20 cellular contexts compared by ENCODE assay signal in the genomic region with DNA sequence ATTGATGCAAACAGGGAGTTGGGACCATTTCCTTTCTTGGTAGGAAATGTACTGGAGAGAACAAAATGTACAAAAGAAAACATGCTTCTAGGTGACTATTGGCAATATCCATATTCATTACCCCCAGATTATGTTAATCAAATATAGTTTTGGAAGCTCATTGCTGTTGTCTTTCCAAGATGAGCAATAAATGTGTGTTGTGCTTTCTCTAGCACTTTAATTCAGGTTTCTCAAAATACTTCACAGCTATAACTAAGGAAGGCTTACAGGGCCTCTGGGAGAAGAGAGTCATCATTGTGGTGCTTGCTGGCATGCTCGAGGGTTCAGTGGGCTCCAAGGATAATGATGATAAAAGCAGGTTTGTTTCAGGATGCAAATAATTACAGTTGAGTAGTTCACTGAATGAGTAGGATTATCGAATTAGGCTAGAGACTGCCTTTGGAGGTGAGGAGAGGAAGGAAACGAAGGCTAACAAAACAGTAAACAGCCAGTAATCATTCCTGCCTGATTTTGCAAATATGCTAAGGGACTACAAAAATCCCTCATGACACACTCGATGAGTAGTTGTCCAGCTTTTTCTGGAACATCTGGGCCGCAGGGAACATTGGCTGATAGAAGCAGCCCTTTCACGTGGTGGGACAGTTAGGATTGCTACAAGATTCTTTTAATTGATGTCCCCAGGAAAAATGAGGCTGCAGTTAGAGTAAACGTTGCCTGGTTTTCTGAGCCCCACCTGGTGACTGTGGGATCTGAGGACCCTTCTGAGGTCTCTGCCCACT. TPM values are rescaled to one million over a fixed set of nuclear protein-coding genes. Genes with fewer than 3 reads are reported as not detected.
A peak's percentile ranks its signal among the peaks of the same experiment; 100 is the strongest.
DNase-seq lines count a peak whose midpoint lies in the region; ATAC-seq and TF ChIP-seq lines count a peak whose summit lies in the region.
"Had no signal": no experiment of that assay in that cellular context is flagged by ENCODE, and none has a peak within 500 bp of the region (broad histone marks: within the 10 kb centered on the region; RNA-seq: fewer than 3 reads in every experiment).

No MANE protein-coding gene starts in this region.

- DNase-seq in breast epithelium (ENCODE audit: low spot score in 2 of 2) (peak in 1 of 2 donors; percentile 23), mammary epithelial cell (no peak), aorta (no peak), NCI-H510A treated with DMSO at 0.1 percent for 48 hours (lab: John Stamatoyannopoulos, UW) (no peak)
- no peak for DNase-seq in stimulated activated naive B cell treated with anti-CD40 and anti-IgM and Interleukin-4, amounts not matched to agents 10 μg/mL and 1 μg/mL and 100 μg/mL, for 72 hours
- DNase-seq: ACHN; activated CD4-positive, CD25-positive, alpha-beta regulatory T cell; CD4-positive, alpha-beta memory T cell; endodermal cell; naive B cell; SIG-M5; T-helper 17 cell; upper lobe of right lung had no signal

- H3K9ac ChIP-seq in mammary epithelial cell (ENCODE audit: insufficient read depth, low read length) = no peak overlapping the region
- H3K9ac ChIP-seq: parathyroid adenoma had no signal

- no peak overlapping the region for H2AFZ ChIP-seq in mammary epithelial cell (ENCODE audit: low read depth, low read length)
- H2AFZ ChIP-seq: parathyroid adenoma had no signal

- no peaks in the 10 kb centered on the region for H3K9me3 Mint-ChIP-seq in stimulated activated naive B cell treated with anti-CD40 and anti-IgM and Interleukin-4, amounts not matched to agents 10 μg/mL and 1 μg/mL and 100 μg/mL, for 72 hours
- H3K9me3 Mint-ChIP-seq: CD4-positive, alpha-beta memory T cell; central memory CD8-positive, alpha-beta T cell; endodermal cell had no signal

- no peaks in the 10 kb centered on the region for H3K9me3 ChIP-seq in breast epithelium
- no peaks in the 10 kb centered on the region for H3K9me3 ChIP-seq in mammary epithelial cell (replicated peaks; ENCODE audit: insufficient read depth, low read length)
- H3K9me3 ChIP-seq in aorta (ENCODE audit: control insufficient read depth, low read length) = no peaks in the 10 kb centered on the region
- H3K9me3 ChIP-seq: upper lobe of right lung had no signal

- H3K4me3 ChIP-seq in breast epithelium (no peak overlapping the region), mammary epithelial cell (replicated peaks in 1 of 3; ENCODE audit: insufficient read depth in 1 of 3, low read depth in 2 of 3, low read length in 3 of 3) (no peak overlapping the region), aorta (ENCODE audit: low read length in 2 of 2) (no peak overlapping the region)
- H3K4me3 ChIP-seq: upper lobe of right lung had no signal

- intact Hi-C loops in breast epithelium (cut with DNase I; ENCODE audit: low total_unique reads) (no loop called here), mammary epithelial cell (cut with micrococcal nuclease) (no loop called here), aorta (cut with DNase I) (no loop called here)

- no peaks in the 10 kb centered on the region for H3K36me3 Mint-ChIP-seq in stimulated activated naive B cell treated with anti-CD40 and anti-IgM and Interleukin-4, amounts not matched to agents 10 μg/mL and 1 μg/mL and 100 μg/mL, for 72 hours
- H3K36me3 Mint-ChIP-seq: CD4-positive, alpha-beta memory T cell; naive B cell had no signal

- WGBS in mammary epithelial cell (ENCODE audit: low coverage, missing lambda C conversion rate) = 24% methylated on average over 7 of the region's 7 CpGs
- WGBS in aorta, 2 donors = 59% methylated on average over 7 of the region's 7 CpGs

- peak; percentile 57 for ATAC-seq in aorta (ENCODE audit: low FRiP score)
- no peak for ATAC-seq in stimulated activated naive B cell treated with anti-CD40 and anti-IgM and Interleukin-4, amounts not matched to agents 10 μg/mL and 1 μg/mL and 100 μg/mL, for 72 hours (replicated peaks)
- no peak for ATAC-seq in GM18519 (IDR thresholded peaks at IDR 0.05; ENCODE audit: low FRiP score, unreplicated experiment)
- ATAC-seq: HCT116, T-helper 17 cell, upper lobe of right lung had no signal

- H3K4me3 Mint-ChIP-seq in stimulated activated naive B cell treated with anti-CD40 and anti-IgM and Interleukin-4, amounts not matched to agents 10 μg/mL and 1 μg/mL and 100 μg/mL, for 72 hours = no peak overlapping the region
- H3K4me3 Mint-ChIP-seq: CD4-positive, alpha-beta memory T cell; central memory CD8-positive, alpha-beta T cell; endodermal cell; naive B cell; T-helper 17 cell had no signal

- CTCF ChIA-PET in mammary epithelial cell (lab: Charles Lee; ENCODE audit: low non-redundant PET) = no interaction called here

- TF ChIP-seq POLR2A in breast epithelium (IDR thresholded peaks at IDR 0.05) = no peak

- H3K27me3 ChIP-seq in breast epithelium (no peaks in the 10 kb centered on the region), mammary epithelial cell (ENCODE audit: insufficient read depth, low read length) (no peaks in the 10 kb centered on the region), layer of hippocampus (ENCODE audit: control insufficient read depth, insufficient read depth, low read length) (no peaks in the 10 kb centered on the region), aorta (ENCODE audit: control insufficient read depth in 1 of 2, insufficient read depth in 2 of 2, low read length in 1 of 2) (no peaks in the 10 kb centered on the region)
- H3K27me3 ChIP-seq: upper lobe of right lung had no signal

- in situ Hi-C loops in mammary epithelial cell (cut with MboI; ENCODE audit: low sequenced_read_pairs in 2 of 2) = no loop called here

- no peaks in the 10 kb centered on the region for H3K79me2 ChIP-seq in mammary epithelial cell (ENCODE audit: insufficient read depth, low read length)
- H3K79me2 ChIP-seq: parathyroid adenoma had no signal

- TF ChIP-seq CTCF in breast epithelium (IDR thresholded peaks at IDR 0.05) (no peak), mammary epithelial cell (conservative IDR thresholded peaks at IDR 0.05 in 1 of 2, IDR thresholded peaks at IDR 0.05 in 1 of 2; ENCODE audit: extremely low read depth in 1 of 2, insufficient read depth in 1 of 2, low read depth in 1 of 2, low read length in 2 of 2) (no peak)

- no peaks in the 10 kb centered on the region for H3K4me1 Mint-ChIP-seq in stimulated activated naive B cell treated with anti-CD40 and anti-IgM and Interleukin-4, amounts not matched to agents 10 μg/mL and 1 μg/mL and 100 μg/mL, for 72 hours
- H3K4me1 Mint-ChIP-seq: CD4-positive, alpha-beta memory T cell; central memory CD8-positive, alpha-beta T cell; naive B cell; T-helper 17 cell had no signal

- no peaks in the 10 kb centered on the region for H4K20me1 ChIP-seq in mammary epithelial cell (ENCODE audit: insufficient read depth, low read length)

- peak overlapping the region; percentile 52 to 68 for H3K27ac ChIP-seq in breast epithelium
- no peak overlapping the region for H3K27ac ChIP-seq in mammary epithelial cell (ENCODE audit: insufficient read depth, low read depth, low read length)
- H3K27ac ChIP-seq in angular gyrus (ENCODE audit: low read depth, low read length) = peak overlapping the region; percentile 1
- peak overlapping the region; percentile 22 for H3K27ac ChIP-seq in layer of hippocampus (ENCODE audit: low read depth, low read length)
- no peak overlapping the region for H3K27ac ChIP-seq in aorta (ENCODE audit: low read depth in 1 of 2, low read length in 2 of 2)
- H3K27ac ChIP-seq: parathyroid adenoma, upper lobe of right lung had no signal

- no TSS peak for BruUV-seq in mammary epithelial cell (replicated peaks; lab: Mats Ljungman, UMichigan)

- H3K4me2 ChIP-seq in mammary epithelial cell (ENCODE audit: insufficient read depth, low read depth, low read length) = no peak overlapping the region

- no peaks in the 10 kb centered on the region for H3K36me3 ChIP-seq in breast epithelium
- no peaks in the 10 kb centered on the region for H3K36me3 ChIP-seq in mammary epithelial cell (ENCODE audit: insufficient read depth, low read length)
- no peaks in the 10 kb centered on the region for H3K36me3 ChIP-seq in aorta (ENCODE audit: control insufficient read depth in 1 of 2, insufficient read depth in 2 of 2, low read length in 1 of 2)
- H3K36me3 ChIP-seq: upper lobe of right lung had no signal

- no peak overlapping the region for H3K27ac Mint-ChIP-seq in stimulated activated naive B cell treated with anti-CD40 and anti-IgM and Interleukin-4, amounts not matched to agents 10 μg/mL and 1 μg/mL and 100 μg/mL, for 72 hours
- H3K27ac Mint-ChIP-seq: CD4-positive, alpha-beta memory T cell; endodermal cell; T-helper 17 cell had no signal

- H3K27me3 Mint-ChIP-seq in stimulated activated naive B cell treated with anti-CD40 and anti-IgM and Interleukin-4, amounts not matched to agents 10 μg/mL and 1 μg/mL and 100 μg/mL, for 72 hours = peaks cover 9 to 24% of the 10 kb centered on the region in 2 donors

- dilution Hi-C loops in mammary epithelial cell (cut with HindIII; ENCODE audit: low sequenced_read_pairs) = no loop called here

- H3K4me1 ChIP-seq in breast epithelium (no peaks in the 10 kb centered on the region), mammary epithelial cell (ENCODE audit: insufficient read depth, low read length) (no peaks in the 10 kb centered on the region), aorta (ENCODE audit: control insufficient read depth in 1 of 2, insufficient read depth in 2 of 2, low read length in 2 of 2) (no peaks in the 10 kb centered on the region)
- H3K4me1 ChIP-seq: parathyroid adenoma, upper lobe of right lung had no signal

RNA-seq across cellular contexts. Expression of gene SLC7A14, which starts 54.1 kb away (rescaled TPM):
- total RNA-seq in breast epithelium = under 1 TPM in 1 of 3 donors, not detected in 2; 0.15 TPM
- total RNA-seq in mammary epithelial cell = under 1 TPM in 1 of 2 donors, not detected in 1; under 0.01 TPM
- polyA plus RNA-seq in mammary epithelial cell = not detected
- polyA minus RNA-seq in mammary epithelial cell = not detected
- total RNA-seq in aorta = not detected
- polyA plus RNA-seq in aorta = not detected
- total RNA-seq: CD4-positive, alpha-beta memory T cell; lower leg skin; T-helper 17 cell; upper lobe of right lung had no signal
- polyA plus RNA-seq: CD4-positive, alpha-beta memory T cell had no signal

Comparison
In these comparisons a context has a peak if more than half of its experiments do, and no peak if none do; other contexts are left out.
1. H3K27ac ChIP-seq: peak in breast epithelium (2 of 2), angular gyrus (single experiment) and layer of hippocampus (single experiment); none in mammary epithelial cell (single experiment) and aorta (0 of 2).